25 cellular contexts compared by ENCODE assay signal in genomic region chr1:29004813-29005212, GRCh38.
"Had no signal": no experiment of that assay in that cellular context is flagged by ENCODE, and none has a peak within 500 bp of the region (broad histone marks: within the 10 kb centered on the region; RNA-seq: fewer than 3 reads in every experiment).

No MANE protein-coding gene starts in this region.

- H3K36me3 ChIP-seq: adrenal gland, SJCRH30 had no signal

- H3K4me3 Mint-ChIP-seq: activated CD4-positive, alpha-beta T cell treated with anti-CD3 and anti-CD28 coated beads, Interleukin-2, amount 10 ng/mL, durations not matched to agents 24 days and 14 days; brain; T-helper 1 cell treated with Interleukin-12 subunit alpha and Interleukin-12 subunit beta and Interleukin-4 antibody, amounts not matched to agents 30 μg/mL and 1 μg/mL, for 36 hours; T-helper 2 cell treated with Interferon-gamma antibody and Interleukin-4, amounts not matched to agents 5 μg/mL and 100 μg/mL, for 36 hours had no signal

- H3K4me3 ChIP-seq: adrenal gland, K562, SJCRH30, SK-N-MC had no signal

- H3K27ac Mint-ChIP-seq: activated CD4-positive, alpha-beta T cell treated with anti-CD3 and anti-CD28 coated beads, Interleukin-2, amount 10 ng/mL, durations not matched to agents 24 days and 14 days; brain; T-helper 1 cell treated with Interleukin-12 subunit alpha and Interleukin-12 subunit beta and Interleukin-4 antibody, amounts not matched to agents 30 μg/mL and 1 μg/mL, for 36 hours; T-helper 2 cell treated with Interferon-gamma antibody and Interleukin-4, amounts not matched to agents 5 μg/mL and 100 μg/mL, for 36 hours had no signal

- ATAC-seq: K562, Panc1 had no signal

- H3K36me3 Mint-ChIP-seq: activated naive CD4-positive, alpha-beta T cell treated with anti-CD3 and anti-CD28 coated beads, Interleukin-2, amount 50 U/mL, for 72 hours had no signal

- H3K4me1 Mint-ChIP-seq: brain had no signal

- H3K9me3 ChIP-seq: adrenal gland, SJCRH30 had no signal

- H3K27ac ChIP-seq: adrenal gland, SJCRH30, SK-N-MC had no signal

- H3K9me3 Mint-ChIP-seq: activated CD4-positive, alpha-beta T cell treated with anti-CD3 and anti-CD28 coated beads, Interleukin-2, amount 10 ng/mL, durations not matched to agents 24 days and 14 days; activated naive CD4-positive, alpha-beta T cell treated with anti-CD3 and anti-CD28 coated beads, Interleukin-2, amount 50 U/mL, for 72 hours; T-helper 1 cell treated with Interleukin-12 subunit alpha and Interleukin-12 subunit beta and Interleukin-4 antibody, amounts not matched to agents 30 μg/mL and 1 μg/mL, for 36 hours; T-helper 2 cell treated with Interferon-gamma antibody and Interleukin-4, amounts not matched to agents 5 μg/mL and 100 μg/mL, for 36 hours had no signal

- H3K27me3 ChIP-seq: adrenal gland, SJCRH30 had no signal

- H3K27me3 Mint-ChIP-seq: activated CD4-positive, alpha-beta T cell treated with anti-CD3 and anti-CD28 coated beads, Interleukin-2, amount 10 ng/mL, durations not matched to agents 24 days and 14 days; brain had no signal

- H3K4me1 ChIP-seq: SJCRH30 had no signal

- DNase-seq: activated CD4-positive, alpha-beta T cell treated with anti-CD3 and anti-CD28 coated beads, Interleukin-2, amount 10 ng/mL, durations not matched to agents 24 days and 14 days; activated CD4-positive, alpha-beta T cell treated with anti-CD3 and anti-CD28 coated beads, Interleukin-2, amount 50 U/mL, for 4 hours; activated CD8-positive, alpha-beta memory T cell treated with anti-CD3 and anti-CD28 coated beads, Interleukin-2, amount 50 U/mL, for 4 hours; activated effector memory CD4-positive, alpha-beta T cell treated with anti-CD3 and anti-CD28 coated beads, Interleukin-2, amount 50 U/mL, for 16 hours; activated naive CD4-positive, alpha-beta T cell; activated T-cell treated with anti-CD3 and anti-CD28 coated beads, Interleukin-2, amount 50 U/mL, for 48 hours; adrenal gland; anterior cingulate cortex; NCI-H1048; NCI-H1105 treated with DMSO at 0.1 percent for 48 hours; NCI-H1436; NCI-H1694; NCI-H1930; NCI-H2081 treated with DMSO at 0.1 percent for 48 hours; NCI-H345; NCI-H524 treated with DMSO at 0.1 percent for 48 hours; SHP77; SJCRH30 had no signal
